In the genomic region with DNA sequence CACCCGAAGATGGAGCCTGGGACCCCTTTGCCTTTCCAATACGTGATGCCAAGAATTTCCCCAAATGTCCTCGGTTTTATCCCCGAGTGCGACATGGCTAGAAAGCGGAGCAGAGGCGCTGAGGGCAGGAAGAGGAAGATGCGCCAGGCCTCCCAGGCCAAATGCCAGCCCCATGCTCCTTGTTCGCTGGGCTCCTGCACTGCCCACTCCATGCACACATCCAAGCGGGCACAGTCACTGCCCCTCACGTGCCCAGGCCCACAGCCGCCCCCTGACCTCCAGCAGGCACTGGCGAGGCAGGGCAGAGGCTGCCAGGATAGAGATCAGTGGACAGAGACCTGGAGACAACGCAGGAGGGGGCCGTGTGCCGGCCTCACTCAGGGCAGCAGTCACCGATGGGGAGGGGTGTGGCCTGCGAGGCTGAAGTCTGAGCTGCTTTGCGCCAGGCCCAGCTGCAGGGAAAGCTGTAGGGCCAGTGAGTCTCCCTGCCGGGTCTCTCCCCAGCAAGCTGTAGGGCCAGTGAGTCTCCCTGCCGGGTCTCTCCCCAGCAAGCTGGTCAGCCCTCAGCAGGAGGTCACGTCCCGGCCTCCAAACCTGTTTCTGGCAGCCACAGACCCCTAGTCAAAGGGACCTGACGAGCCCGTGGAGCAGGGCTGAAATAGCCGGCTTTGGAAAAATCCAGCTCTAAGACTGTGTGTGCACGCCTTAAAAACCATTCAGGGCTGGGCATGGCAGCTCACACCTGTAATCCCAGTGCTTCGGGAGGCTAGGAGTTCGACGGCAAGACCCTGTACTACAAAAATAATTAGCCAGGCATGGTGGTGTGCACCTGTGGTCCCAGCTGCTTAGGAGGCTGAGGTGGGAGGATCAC, we compare ENCODE assay signal across 14 cellular contexts.
DNase-seq lines count a peak whose midpoint lies in the region; ATAC-seq, FAIRE-seq and TF ChIP-seq lines count a peak whose summit lies in the region.
"Had no signal": no experiment of that assay in that cellular context is flagged by ENCODE, and none has a peak within 500 bp of the region (broad histone marks: within the 10 kb centered on the region; RNA-seq: fewer than 3 reads in every experiment).

No MANE protein-coding gene starts in this region.

- POLR2A ChIA-PET in K562 (lab: Yijun Ruan, JAX) = interaction anchor here (0.8 kb wide), 1 partner anchor 12 kb away, joined by 3 read pairs; no protein-coding TSS in a partner anchor
- POLR2A ChIA-PET in activated CD8-positive, alpha-beta T cell treated with anti-CD3 and anti-CD28 coated beads for 36 hours (lab: Charles Lee) = no interaction called here

- H3K27me3 ChIP-seq in K562 (ENCODE audit: control insufficient read depth in 2 of 2, insufficient read depth in 2 of 2, low read length in 2 of 2) (peaks cover 21 to 56% of the 10 kb centered on the region in 2 experiments), lower lobe of right lung (ENCODE audit: low read depth) (peaks cover 9% of the 10 kb centered on the region)

- H3K36me3 Mint-ChIP-seq in activated CD8-positive, alpha-beta T cell treated with anti-CD3 and anti-CD28 coated beads for 36 hours (ENCODE audit: low read depth) = no peaks in the 10 kb centered on the region

- peak overlapping the region; percentile 84 for H3K4me2 ChIP-seq in K562 (ENCODE audit: insufficient read depth, low read length)

- H3K79me2 ChIP-seq in K562 (ENCODE audit: control insufficient read depth, insufficient read depth, low read length) = no peaks in the 10 kb centered on the region

- peak overlapping the region in 1 of 2 experiments; percentile 81; a peak in 1 of 4 replicates for H3K9ac ChIP-seq in K562 (ENCODE audit: insufficient read depth in 1 of 2, low read depth in 2 of 2, low read length in 2 of 2)

- intact Hi-C loops in K562 (cut with micrococcal nuclease) (loop anchor here (1.0 to 5.0 kb wide), 2 partner anchors 198 to 279 kb away; no protein-coding TSS in a partner anchor), lower lobe of right lung (cut with DNase I) (no loop called here)
- intact Hi-C loops in activated CD8-positive, alpha-beta T cell treated with anti-CD3 and anti-CD28 coated beads for 36 hours (cut with micrococcal nuclease) = loop anchor here (10.0 kb wide), 1 partner anchor 275 kb away; no protein-coding TSS in a partner anchor

- no peaks in the 10 kb centered on the region for H3K36me3 ChIP-seq in K562 (ENCODE audit: control insufficient read depth, insufficient read depth, low read length)
- H3K36me3 ChIP-seq in lower lobe of right lung = no peaks in the 10 kb centered on the region

- H4K20me1 ChIP-seq in K562 (replicated peaks; ENCODE audit: control insufficient read depth, insufficient read depth, low read length) = no peaks in the 10 kb centered on the region; the same call in 1 of the 2 replicates

- H3K27ac Mint-ChIP-seq in activated CD8-positive, alpha-beta T cell treated with anti-CD3 and anti-CD28 coated beads for 36 hours = no peak overlapping the region
- H3K27ac Mint-ChIP-seq: activated naive CD8-positive, alpha-beta T cell treated with anti-CD3 and anti-CD28 coated beads, Interleukin-2, amount 50 U/mL, for 24 hours; dendritic cell treated with granulocyte-macrophage colony-stimulating factor and Interleukin-4, amounts not matched to agents 40 ng/mL and 50 ng/mL, for 4 days; nephron had no signal

- no peak for TF ChIP-seq EP300 in K562 (IDR thresholded peaks at IDR 0.05; ENCODE audit: low read length)

- TF ChIP-seq POLR2A in K562 (conservative IDR thresholded peaks at IDR 0.05) = no peak

- no peak for TF ChIP-seq RAD21 in K562 (CRISPR knock-in tag; conservative IDR thresholded peaks at IDR 0.05 in 1 of 2, IDR thresholded peaks at IDR 0.05 in 1 of 2)

- no peak overlapping the region for H3K27ac ChIP-seq in K562 (ENCODE audit: extremely low read depth, low read depth, low read length)
- no peak overlapping the region for H3K27ac ChIP-seq in lower lobe of right lung
- H3K27ac ChIP-seq in substantia nigra (ENCODE audit: low read depth, low read length, poor library complexity, severe bottlenecking) = peak overlapping the region; percentile 44

- H3K9me3 Mint-ChIP-seq in activated CD8-positive, alpha-beta T cell treated with anti-CD3 and anti-CD28 coated beads for 36 hours = no peaks in the 10 kb centered on the region
- H3K9me3 Mint-ChIP-seq: dendritic cell treated with granulocyte-macrophage colony-stimulating factor and Interleukin-4, amounts not matched to agents 40 ng/mL and 50 ng/mL, for 4 days had no signal

- peaks cover 3% of the 10 kb centered on the region for H3K9me1 ChIP-seq in K562 (ENCODE audit: control insufficient read depth, insufficient read depth, low read length)

- no peak for FAIRE-seq in K562 (lab: Jason Lieb, UNC)
- FAIRE-seq: GM12892 had no signal

- H3K9me3 ChIP-seq in K562 (replicated peaks; ENCODE audit: control insufficient read depth, insufficient read depth, low read depth, low read length) (no peaks in the 10 kb centered on the region), lower lobe of right lung (no peaks in the 10 kb centered on the region)

- peaks cover 2% of the 10 kb centered on the region for H3K4me1 Mint-ChIP-seq in activated CD8-positive, alpha-beta T cell treated with anti-CD3 and anti-CD28 coated beads for 36 hours (ENCODE audit: low read depth)
- H3K4me1 Mint-ChIP-seq: activated naive CD8-positive, alpha-beta T cell treated with anti-CD3 and anti-CD28 coated beads, Interleukin-2, amount 50 U/mL, for 24 hours had no signal

- no peak for TF ChIP-seq CTCF in K562 (IDR thresholded peaks at IDR 0.05 in 2 of 3, conservative IDR thresholded peaks at IDR 0.05 in 1 of 3; ENCODE audit: insufficient read depth in 2 of 3, low read depth in 1 of 3, low read length in 3 of 3)
- no peak for TF ChIP-seq CTCF in lower lobe of right lung (IDR thresholded peaks at IDR 0.05)
- TF ChIP-seq CTCF in activated CD8-positive, alpha-beta T cell treated with anti-CD3 and anti-CD28 coated beads for 36 hours (IDR thresholded peaks at IDR 0.05) = no peak

- H2AFZ ChIP-seq in K562 (ENCODE audit: low read depth, low read length) = peak overlapping the region; percentile 100

- BruUV-seq in K562 (replicated peaks; lab: Mats Ljungman, UMichigan) = no TSS peak

- ATAC-seq in K562 = peak; percentile 11; the same call in 1 of the 3 replicates
- ATAC-seq in lower lobe of right lung = peak in 1 of 2 donors; percentile 6
- ATAC-seq in activated CD8-positive, alpha-beta T cell treated with anti-CD3 and anti-CD28 coated beads for 36 hours = no peak
- ATAC-seq in GM19324 (IDR thresholded peaks at IDR 0.05; ENCODE audit: low FRiP score, unreplicated experiment) = no peak
- ATAC-seq in HG02885 (IDR thresholded peaks at IDR 0.05; ENCODE audit: poor library complexity, unreplicated experiment) = no peak

- CTCF ChIA-PET in K562 (lab: Yijun Ruan, JAX; ENCODE audit: low intra/inter-chr PET ratio) = interaction anchor here (0.6 to 2.1 kb wide), 3 partner anchors 276 to 518 kb away, joined by 3 to 9 read pairs (median 3); no protein-coding TSS in a partner anchor
- CTCF ChIA-PET in activated CD8-positive, alpha-beta T cell treated with anti-CD3 and anti-CD28 coated beads for 36 hours (lab: Charles Lee) = interaction anchor here (1.3 kb wide), 1 partner anchor 14 kb away, joined by 7 read pairs; no protein-coding TSS in a partner anchor

- peaks cover 6 to 40% of the 10 kb centered on the region in 2 experiments; a peak in 3 of 5 replicates for H3K4me1 ChIP-seq in K562 (replicated peaks in 1 of 2; ENCODE audit: control insufficient read depth in 2 of 2, insufficient read depth in 2 of 2, low read length in 2 of 2)
- peaks cover 1% of the 10 kb centered on the region for H3K4me1 ChIP-seq in lower lobe of right lung

- DNase-seq in activated CD8-positive, alpha-beta memory T cell treated with anti-CD3 and anti-CD28 coated beads, Interleukin-2, amount 50 U/mL, for 48 hours = peak; percentile 42
- no peak for DNase-seq in activated CD8-positive, alpha-beta memory T cell treated with anti-CD3 and anti-CD28 coated beads, Interleukin-2, amount 50 U/mL, for 4 hours
- DNase-seq in K562 (ENCODE audit: extremely low read depth in 1 of 4, low spot score in 3 of 4) (peak in 1 of 4 experiments; percentile 8), lower lobe of right lung (peak; percentile 35), substantia nigra (lab: John Stamatoyannopoulos, UW) (peak in 2 of 49 donors; percentile 26 to 53)
- DNase-seq in activated CD8-positive, alpha-beta T cell treated with anti-CD3 and anti-CD28 coated beads for 36 hours = no peak
- DNase-seq: activated naive CD8-positive, alpha-beta T cell treated with anti-CD3 and anti-CD28 coated beads, Interleukin-2, amount 50 U/mL, for 24 hours; NCI-H446 treated with DMSO at 0.1 percent for 48 hours; RPMI8226 had no signal

- H3K4me3 ChIP-seq in K562 = no peak overlapping the region
- H3K4me3 ChIP-seq in lower lobe of right lung = no peak overlapping the region

- H3K4me3 Mint-ChIP-seq in activated CD8-positive, alpha-beta T cell treated with anti-CD3 and anti-CD28 coated beads for 36 hours = no peak overlapping the region

- in situ Hi-C loops in K562 (cut with MboI) = no loop called here

- peaks cover 7% of the 10 kb centered on the region for H3K27me3 Mint-ChIP-seq in activated CD8-positive, alpha-beta T cell treated with anti-CD3 and anti-CD28 coated beads for 36 hours

- 12% methylated on average over 25 of the region's 30 CpGs for WGBS in K562 (ENCODE audit: insufficient coverage, low coverage, missing lambda C conversion rate)

TF ChIP-seq in K562, 482 proteins besides CTCF, POLR2A, EP300 and RAD21 (continues in another document):
- TF ChIP-seq RUNX1 (IDR thresholded peaks at IDR 0.05; ENCODE audit: low read depth) = no peak
- TF ChIP-seq ZNF274 (IDR thresholded peaks at IDR 0.05; ENCODE audit: borderline replicate concordance, low read depth, low read length) = no peak
- TF ChIP-seq HMGN3 (IDR thresholded peaks at IDR 0.05; ENCODE audit: borderline replicate concordance, extremely low read depth, insufficient read length, low read depth, low read length) = no peak
- TF ChIP-seq GATA2 (CRISPR knock-in tag; IDR thresholded peaks at IDR 0.05) = no peak

Comparison
In these comparisons a context has a peak if more than half of its experiments do, and no peak if none do; other contexts are left out.
1. DNase-seq: peak in activated CD8-positive, alpha-beta memory T cell treated with anti-CD3 and anti-CD28 coated beads, Interleukin-2, amount 50 U/mL, for 48 hours (single experiment) and lower lobe of right lung (single experiment); none in activated CD8-positive, alpha-beta memory T cell treated with anti-CD3 and anti-CD28 coated beads, Interleukin-2, amount 50 U/mL, for 4 hours (single experiment) and activated CD8-positive, alpha-beta T cell treated with anti-CD3 and anti-CD28 coated beads for 36 hours (single experiment).